14 cellular contexts compared by ENCODE assay signal in genomic region chr7:43318188-43318587, GRCh38.
"Had no signal": no experiment of that assay in that cellular context is flagged by ENCODE, and none has a peak within 500 bp of the region (broad histone marks: within the 10 kb centered on the region; RNA-seq: fewer than 3 reads in every experiment).

No MANE protein-coding gene starts in this region.

- DNase-seq: activated effector memory CD4-positive, alpha-beta T cell treated with Interleukin-2 at 50 U/mL for 16 hours; activated T-cell treated with anti-CD3 and anti-CD28 coated beads, Interleukin-2, amount 50 U/mL, for 1 hour; amygdala; endodermal cell; erythroblast; foreskin melanocyte; heart right ventricle; nephron progenitor cell; psoas muscle; stimulated activated CD4-positive, alpha-beta T cell treated with anti-CD3 and anti-CD28 coated beads, Interleukin-4, amount 100 ng/mL, for 24 hours; testis; upper lobe of right lung had no signal

- ATAC-seq: heart right ventricle, psoas muscle, upper lobe of right lung had no signal

- H3K9me3 ChIP-seq: breast epithelium, heart right ventricle, psoas muscle, testis, upper lobe of right lung had no signal

- H3K27ac ChIP-seq: heart right ventricle, psoas muscle, testis, upper lobe of right lung had no signal

- FAIRE-seq: islet of Langerhans had no signal

- H3K4me3 ChIP-seq: breast epithelium, heart right ventricle, psoas muscle, testis, upper lobe of right lung had no signal

- H3K27me3 ChIP-seq: breast epithelium, testis, upper lobe of right lung had no signal

- H3K4me1 ChIP-seq: breast epithelium, heart right ventricle, psoas muscle, testis, upper lobe of right lung had no signal

- H3K36me3 ChIP-seq: breast epithelium, heart right ventricle, upper lobe of right lung had no signal
